Comparison of ENCODE assay signal across 20 cellular contexts in genomic region chr10:93028881-93029280, GRCh38. TPM values are rescaled to one million over a fixed set of nuclear protein-coding genes. Genes with fewer than 3 reads are reported as not detected.
DNase-seq lines count a peak whose midpoint lies in the region; FAIRE-seq and TF ChIP-seq lines count a peak whose summit lies in the region.
"Had no signal": no experiment of that assay in that cellular context is flagged by ENCODE, and none has a peak within 500 bp of the region (broad histone marks: within the 10 kb centered on the region; RNA-seq: fewer than 3 reads in every experiment).

No MANE protein-coding gene starts in this region.

- no peaks in the 10 kb centered on the region for H3K27me3 ChIP-seq in bronchial epithelial cell (ENCODE audit: control insufficient read depth, insufficient read depth, low read length)
- no peaks in the 10 kb centered on the region for H3K27me3 ChIP-seq in mesenchymal stem cell (ENCODE audit: control insufficient read depth in 1 of 2, insufficient read depth in 1 of 2, low read length in 2 of 2)

- 78% methylated on average over 1 of the region's 2 CpGs for WGBS in mesenchymal stem cell

- H3K79me1 ChIP-seq in mesenchymal stem cell (replicated peaks; ENCODE audit: low read length, poor library complexity, severe bottlenecking): no peaks in the 10 kb centered on the region

- H3K27ac Mint-ChIP-seq in activated CD4-positive, alpha-beta T cell treated with anti-CD3 and anti-CD28 coated beads, Interleukin-2, amount 10 ng/mL, durations not matched to agents 24 days and 14 days: no peak overlapping the region

- no peak overlapping the region for H2AK5ac ChIP-seq in mesenchymal stem cell (ENCODE audit: low read length, severe bottlenecking)

- TF ChIP-seq CTCF in bronchial epithelial cell (IDR thresholded peaks at IDR 0.05; ENCODE audit: insufficient read depth, low read length, severe bottlenecking): no peak

- no peaks in the 10 kb centered on the region for H3K27me3 Mint-ChIP-seq in activated CD4-positive, alpha-beta T cell treated with anti-CD3 and anti-CD28 coated beads, Interleukin-2, amount 10 ng/mL, durations not matched to agents 24 days and 14 days
- H3K27me3 Mint-ChIP-seq: naive B cell had no signal

- H2BK15ac ChIP-seq in mesenchymal stem cell (ENCODE audit: low read depth, poor library complexity, severe bottlenecking): no peak overlapping the region

- H3K4me1 ChIP-seq in mesenchymal stem cell (ENCODE audit: control insufficient read depth, insufficient read depth, low read depth, low read length): peaks cover 5% of the 10 kb centered on the region

- intact Hi-C loops in activated CD4-positive, alpha-beta T cell treated with anti-CD3 and anti-CD28 coated beads, Interleukin-2, amount 10 ng/mL, durations not matched to agents 24 days and 14 days (cut with micrococcal nuclease): no loop called here

- H3K27ac ChIP-seq in mesenchymal stem cell (ENCODE audit: low read length, poor library complexity, severe bottlenecking): no peak overlapping the region
- H3K27ac ChIP-seq: PC-9 had no signal

- H3K18ac ChIP-seq in mesenchymal stem cell (ENCODE audit: low read depth in 1 of 2, low read length in 2 of 2): no peak overlapping the region

- no peak for FAIRE-seq in bronchial epithelial cell (lab: Jason Lieb, UNC)
- FAIRE-seq: GM18507 had no signal

- H3K9me3 ChIP-seq in mesenchymal stem cell (ENCODE audit: control insufficient read depth, low read length): peaks cover 5% of the 10 kb centered on the region

- H2BK5ac ChIP-seq in mesenchymal stem cell (ENCODE audit: low read depth, low read length, poor library complexity, severe bottlenecking): no peak overlapping the region

- no peak overlapping the region for H2AFZ ChIP-seq in mesenchymal stem cell (ENCODE audit: low read depth, low read length)
- H2AFZ ChIP-seq: PC-9 had no signal

- H3K4me3 ChIP-seq in bronchial epithelial cell (ENCODE audit: low read depth, low read length) (no peak overlapping the region), mesenchymal stem cell (ENCODE audit: insufficient read depth in 1 of 2, low read depth in 1 of 2, low read length in 2 of 2) (no peak overlapping the region)
- H3K4me3 ChIP-seq: PC-9 had no signal

- H3K36me3 ChIP-seq in bronchial epithelial cell (ENCODE audit: control insufficient read depth, insufficient read depth, low read length) (no peaks in the 10 kb centered on the region), mesenchymal stem cell (ENCODE audit: control insufficient read depth in 1 of 2, insufficient read depth in 2 of 2, low read depth in 1 of 2, low read length in 2 of 2) (no peaks in the 10 kb centered on the region)

- no peaks in the 10 kb centered on the region for H3K4me1 Mint-ChIP-seq in activated CD4-positive, alpha-beta T cell treated with anti-CD3 and anti-CD28 coated beads, Interleukin-2, amount 10 ng/mL, durations not matched to agents 24 days and 14 days
- H3K4me1 Mint-ChIP-seq: CD14-positive monocyte had no signal

- no peaks in the 10 kb centered on the region for H3K36me3 Mint-ChIP-seq in activated CD4-positive, alpha-beta T cell treated with anti-CD3 and anti-CD28 coated beads, Interleukin-2, amount 10 ng/mL, durations not matched to agents 24 days and 14 days (ENCODE audit: low read depth)

- in situ Hi-C loops in Caki2 (cut with HindIII; ENCODE audit: low pct_unique_long_range_greater_than_20kb, low sequenced_read_pairs): no loop called here

- no peak overlapping the region for H3K14ac ChIP-seq in mesenchymal stem cell (ENCODE audit: low read length in 2 of 2)

- H3K23ac ChIP-seq in mesenchymal stem cell (ENCODE audit: low read length in 2 of 2): no peak overlapping the region

- H3K4me2 ChIP-seq in mesenchymal stem cell (ENCODE audit: low read length, poor library complexity, severe bottlenecking): no peak overlapping the region
- H3K4me2 ChIP-seq: PC-9 had no signal

- no peak overlapping the region for H3K4ac ChIP-seq in mesenchymal stem cell (ENCODE audit: low read depth in 1 of 2, low read length in 2 of 2)

- H2BK12ac ChIP-seq in mesenchymal stem cell (ENCODE audit: low read length in 2 of 2): no peak overlapping the region

- H3K9ac ChIP-seq in mesenchymal stem cell (ENCODE audit: low read length): no peak overlapping the region

- DNase-seq in Caki2 (ENCODE audit: low read depth) (peak; percentile 37), M059J (ENCODE audit: low read depth) (peak; percentile 67), bronchial epithelial cell (ENCODE audit: low read depth) (peak; percentile 64), mesenchymal stem cell (peak; percentile 47), NCI-H2081 (lab: John Stamatoyannopoulos, UW) (no peak), NCI-H446 treated with DMSO at 0.1 percent for 48 hours (lab: John Stamatoyannopoulos, UW) (no peak)
- DNase-seq in stimulated activated CD4-positive, alpha-beta T cell treated with anti-CD3 and anti-CD28 coated beads, Interleukin-12 subunit alpha, Interleukin-12 subunit beta, amount 100 ng/mL, for 4 hours: no peak
- no peak for DNase-seq in activated CD4-positive, alpha-beta T cell treated with anti-CD3 and anti-CD28 coated beads, Interleukin-2, amount 10 ng/mL, durations not matched to agents 24 days and 14 days
- DNase-seq: activated T-cell treated with anti-CD3 and anti-CD28 coated beads, Interleukin-2, amount 50 U/mL, for 1 hour; GDM1; head of caudate nucleus; left cardiac atrium; naive B cell; NCI-H1417; NCI-H446 had no signal

- H3K4me3 Mint-ChIP-seq in activated CD4-positive, alpha-beta T cell treated with anti-CD3 and anti-CD28 coated beads, Interleukin-2, amount 10 ng/mL, durations not matched to agents 24 days and 14 days: no peak overlapping the region
- H3K4me3 Mint-ChIP-seq: CD14-positive monocyte, naive B cell had no signal

- H3K9me3 Mint-ChIP-seq in activated CD4-positive, alpha-beta T cell treated with anti-CD3 and anti-CD28 coated beads, Interleukin-2, amount 10 ng/mL, durations not matched to agents 24 days and 14 days: no peaks in the 10 kb centered on the region

- H2BK120ac ChIP-seq in mesenchymal stem cell (ENCODE audit: low read depth, low read length): no peak overlapping the region

- no peak overlapping the region for H4K91ac ChIP-seq in mesenchymal stem cell (ENCODE audit: low read length)

- H4K8ac ChIP-seq in mesenchymal stem cell (ENCODE audit: low read length): no peak overlapping the region

RNA-seq across cellular contexts. Expression of gene CYP26C1, which starts 31.7 kb away (rescaled TPM):
- total RNA-seq in Caki2 (2014; rRNA removed; shearing (Covaris generic); ENCODE audit: low replicate concordance): not detected in 2 replicates
- total RNA-seq in M059J (2014; rRNA removed; shearing (Covaris generic)): not detected in 2 replicates
- under 0.01 TPM in 2 replicates for total RNA-seq in bronchial epithelial cell
- not detected for polyA plus RNA-seq in mesenchymal stem cell (2013, experiment 1 of 2)
- 0.01 TPM for polyA plus RNA-seq in mesenchymal stem cell (2013, experiment 2 of 2)
- 0.07 and 0.12 TPM in 2 replicates for total RNA-seq in activated CD4-positive, alpha-beta T cell treated with anti-CD3 and anti-CD28 coated beads, Interleukin-2, amount 10 ng/mL, durations not matched to agents 24 days and 14 days
- total RNA-seq: T-helper 1 cell treated with Interleukin-12 subunit alpha and Interleukin-12 subunit beta and Interleukin-4 antibody, amounts not matched to agents 30 ng/mL and 1 ng/mL, for 36 hours had no signal
- polyA plus RNA-seq: CD14-positive monocyte had no signal

RNA-seq across cellular contexts. Expression of gene CYP26A1, which starts 44.8 kb away (rescaled TPM):
- total RNA-seq in Caki2 (2014; rRNA removed; shearing (Covaris generic); ENCODE audit: low replicate concordance): not detected in 2 replicates
- not detected in 2 replicates for total RNA-seq in M059J (2014; rRNA removed; shearing (Covaris generic))
- not detected in 2 replicates for total RNA-seq in bronchial epithelial cell
- polyA plus RNA-seq in mesenchymal stem cell (2013, experiment 1 of 2): not detected
- not detected for polyA plus RNA-seq in mesenchymal stem cell (2013, experiment 2 of 2)
- not detected in 2 replicates for total RNA-seq in activated CD4-positive, alpha-beta T cell treated with anti-CD3 and anti-CD28 coated beads, Interleukin-2, amount 10 ng/mL, durations not matched to agents 24 days and 14 days
- total RNA-seq: T-helper 1 cell treated with Interleukin-12 subunit alpha and Interleukin-12 subunit beta and Interleukin-4 antibody, amounts not matched to agents 30 ng/mL and 1 ng/mL, for 36 hours; ureter had no signal
- polyA plus RNA-seq: CD14-positive monocyte had no signal

Comparison
In these comparisons a context has a peak if more than half of its experiments do, and no peak if none do; other contexts are left out.
1. DNase-seq: peak in Caki2 (single experiment), M059J (single experiment), bronchial epithelial cell (single experiment) and mesenchymal stem cell (single experiment); none in stimulated activated CD4-positive, alpha-beta T cell treated with anti-CD3 and anti-CD28 coated beads, Interleukin-12 subunit alpha, Interleukin-12 subunit beta, amount 100 ng/mL, for 4 hours (single experiment), NCI-H2081 (0 of 2), activated CD4-positive, alpha-beta T cell treated with anti-CD3 and anti-CD28 coated beads, Interleukin-2, amount 10 ng/mL, durations not matched to agents 24 days and 14 days (single experiment) and NCI-H446 treated with DMSO at 0.1 percent for 48 hours (single experiment).